ENCODE assay signal across 22 cellular contexts in the genomic region with DNA sequence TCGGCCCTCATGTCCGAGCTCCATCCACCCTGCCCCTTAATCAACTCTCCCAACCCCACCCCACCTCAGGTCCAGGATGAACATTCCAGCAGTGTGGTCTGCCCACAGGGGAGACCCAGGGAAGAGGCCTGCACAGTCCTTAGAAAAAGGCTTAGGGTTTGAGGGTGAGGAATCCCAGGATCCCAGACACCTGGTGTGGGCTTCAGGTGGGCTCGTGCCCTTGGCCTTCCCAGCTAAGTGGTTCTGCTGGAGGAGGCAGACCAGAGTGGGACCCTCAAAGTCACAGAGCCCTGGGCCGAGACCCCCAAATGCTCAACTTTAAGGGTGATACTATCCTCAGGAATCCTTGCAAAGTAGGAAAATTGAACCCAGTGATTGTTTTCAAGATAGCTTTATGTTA. TPM values are rescaled to one million over a fixed set of nuclear protein-coding genes. Genes with fewer than 3 reads are reported as not detected.
DNase-seq lines count a peak whose midpoint lies in the region; ATAC-seq, FAIRE-seq and TF ChIP-seq lines count a peak whose summit lies in the region.
"Had no signal": no experiment of that assay in that cellular context is flagged by ENCODE, and none has a peak within 500 bp of the region (broad histone marks: within the 10 kb centered on the region; RNA-seq: fewer than 3 reads in every experiment).

No MANE protein-coding gene starts in this region.

- CTCF ChIA-PET in HepG2 (lab: Yijun Ruan, JAX; ENCODE audit: low intra/inter-chr PET ratio, low total read pairs), result no interaction called here

- H3K27me3 ChIP-seq in HepG2 (ENCODE audit: control insufficient read depth in 1 of 2, insufficient read depth in 2 of 2, low read length in 2 of 2) (peaks cover 2 to 27% of the 10 kb centered on the region in 2 experiments), right lobe of liver (no peaks in the 10 kb centered on the region), esophagus muscularis mucosa (peaks cover 0 to 15% (median 0%) of the 10 kb centered on the region in 4 donors), osteoblast (ENCODE audit: insufficient read depth, low read length) (peaks cover 11% of the 10 kb centered on the region), vagina (no peaks in the 10 kb centered on the region)

- TF ChIP-seq POLR2A in HepG2 (IDR thresholded peaks at IDR 0.05; ENCODE audit: insufficient read depth in 1 of 2, low read depth in 2 of 2, low read length in 2 of 2) (no peak), right lobe of liver (IDR thresholded peaks at IDR 0.05) (no peak), esophagus muscularis mucosa (IDR thresholded peaks at IDR 0.05; ENCODE audit: low read depth) (no peak), vagina (IDR thresholded peaks at IDR 0.05) (no peak)

- H3K36me3 ChIP-seq in HepG2 (replicated peaks in 1 of 2; ENCODE audit: control insufficient read depth in 1 of 2, insufficient read depth in 2 of 2, low read length in 2 of 2) (no peaks in the 10 kb centered on the region), right lobe of liver (no peaks in the 10 kb centered on the region), esophagus muscularis mucosa (no peaks in the 10 kb centered on the region), osteoblast (ENCODE audit: insufficient read depth, low read length) (no peaks in the 10 kb centered on the region), vagina (no peaks in the 10 kb centered on the region)

- H3K4me3 ChIP-seq in HepG2 (replicated peaks in 1 of 3; ENCODE audit: insufficient read depth in 1 of 3, low read depth in 2 of 3, low read length in 3 of 3), result no peak overlapping the region
- H3K4me3 ChIP-seq in right lobe of liver, result no peak overlapping the region
- H3K4me3 ChIP-seq in esophagus muscularis mucosa, result no peak overlapping the region
- H3K4me3 ChIP-seq in osteoblast (ENCODE audit: insufficient read depth, low read length), result no peak overlapping the region
- no peak overlapping the region for H3K4me3 ChIP-seq in vagina
- H3K4me3 ChIP-seq: A549, GM23248 had no signal

- no TSS peak for BruUV-seq in HepG2 (replicated peaks; lab: Mats Ljungman, UMichigan)

- in situ Hi-C loops in HepG2 (cut with HindIII; ENCODE audit: extremely low pct_ligation_motif_present, low pct_unique_long_range_greater_than_20kb), result no loop called here

- H3K4me1 ChIP-seq in HepG2 (ENCODE audit: insufficient read depth, low read length), result peaks cover 68% of the 10 kb centered on the region
- no peaks in the 10 kb centered on the region for H3K4me1 ChIP-seq in right lobe of liver
- H3K4me1 ChIP-seq in esophagus muscularis mucosa, result peaks cover 5 to 10% (median 8%) of the 10 kb centered on the region in 4 donors
- peaks cover 6% of the 10 kb centered on the region for H3K4me1 ChIP-seq in osteoblast (ENCODE audit: insufficient read depth, low read length)
- peaks cover 11% of the 10 kb centered on the region for H3K4me1 ChIP-seq in vagina

- POLR2A ChIA-PET in HepG2 (lab: Yijun Ruan, JAX), result interaction anchor here (1.2 kb wide), 1 partner anchor 28 kb away, joined by 3 read pairs; no protein-coding TSS in a partner anchor

- H3K79me2 ChIP-seq in HepG2 (ENCODE audit: insufficient read depth, low read length) (no peaks in the 10 kb centered on the region), osteoblast (ENCODE audit: insufficient read depth, low read length) (no peaks in the 10 kb centered on the region)

- 16% methylated on average over 3 of the region's 4 CpGs for WGBS in HepG2 (ENCODE audit: low lambda C conversion rate)
- 75% methylated on average over 3 of the region's 4 CpGs for WGBS in right lobe of liver (ENCODE audit: insufficient coverage, low coverage, low lambda C conversion rate, missing lambda C conversion rate)
- 96% methylated on average over 4 of the region's 4 CpGs for WGBS in esophagus muscularis mucosa

- TF ChIP-seq EP300 in HepG2 (IDR thresholded peaks at IDR 0.05; ENCODE audit: low read depth in 2 of 2, low read length in 2 of 2), result no peak
- no peak for TF ChIP-seq EP300 in HepG2 (CRISPR knock-in tag; IDR thresholded peaks at IDR 0.05; ENCODE audit: borderline replicate concordance)
- TF ChIP-seq EP300 in esophagus muscularis mucosa (IDR thresholded peaks at IDR 0.05), result no peak

- TF ChIP-seq RAD21 in HepG2 (CRISPR knock-in tag; IDR thresholded peaks at IDR 0.05), result no peak

- H4K20me1 ChIP-seq in HepG2 (ENCODE audit: insufficient read depth, low read length), result no peaks in the 10 kb centered on the region
- H4K20me1 ChIP-seq in osteoblast (ENCODE audit: insufficient read depth, low read length), result no peaks in the 10 kb centered on the region

- TF ChIP-seq CTCF in HepG2 (CRISPR knock-in tag; IDR thresholded peaks at IDR 0.05), result no peak
- no peak for TF ChIP-seq CTCF in right lobe of liver (IDR thresholded peaks at IDR 0.05)
- no peak for TF ChIP-seq CTCF in esophagus muscularis mucosa (IDR thresholded peaks at IDR 0.05)
- no peak for TF ChIP-seq CTCF in osteoblast (IDR thresholded peaks at IDR 0.05; ENCODE audit: extremely low read depth, low read depth, low read length)
- TF ChIP-seq CTCF in vagina (IDR thresholded peaks at IDR 0.05), result no peak

- no peak for FAIRE-seq in HepG2 (lab: Jason Lieb, UNC)
- FAIRE-seq: A549, D721Med, G401.6, GM12891, H54, HTR-8/SVneo had no signal

- H2AFZ ChIP-seq in HepG2 (ENCODE audit: low read length), result no peak overlapping the region
- no peak overlapping the region for H2AFZ ChIP-seq in osteoblast (ENCODE audit: low read length)
- H2AFZ ChIP-seq: GM23248 had no signal

- no peak overlapping the region for H3K9ac ChIP-seq in HepG2 (ENCODE audit: insufficient read depth, low read depth, low read length)
- H3K9ac ChIP-seq: GM23248 had no signal

- H3K4me2 ChIP-seq in HepG2 (ENCODE audit: low read depth, low read length), result no peak overlapping the region; the same call in 1 of the 2 replicates
- H3K4me2 ChIP-seq in osteoblast (ENCODE audit: insufficient read depth, low read length), result no peak overlapping the region
- H3K4me2 ChIP-seq: A549 had no signal

- intact Hi-C loops in HepG2 (cut with micrococcal nuclease; ENCODE audit: unreplicated experiment) (no loop called here), right lobe of liver (cut with DNase I) (no loop called here), esophagus muscularis mucosa (cut with DNase I) (no loop called here), vagina (cut with DNase I) (no loop called here)

- H3K27ac ChIP-seq in HepG2 (ENCODE audit: extremely low read length, insufficient read depth, low read length), result no peak overlapping the region
- no peak overlapping the region for H3K27ac ChIP-seq in right lobe of liver
- H3K27ac ChIP-seq in esophagus muscularis mucosa (replicated peaks in 1 of 4), result no peak overlapping the region
- no peak overlapping the region for H3K27ac ChIP-seq in osteoblast (ENCODE audit: low read depth, low read length)
- H3K27ac ChIP-seq in vagina, result no peak overlapping the region
- H3K27ac ChIP-seq: 22Rv1, A549, C4-2B, GM23248 had no signal

- ATAC-seq in HepG2 (no peak), right lobe of liver (no peak), GM18858 (IDR thresholded peaks at IDR 0.05; ENCODE audit: unreplicated experiment) (no peak)
- ATAC-seq: A549, HCT116 had no signal

- no peak for DNase-seq in HepG2 (ENCODE audit: low spot score)
- no peak for DNase-seq in right lobe of liver
- peak; percentile 53 for DNase-seq in esophagus muscularis mucosa (ENCODE audit: extremely low spot score)
- DNase-seq in osteoblast (ENCODE audit: insufficient read length, low spot score, missing footprints), result peak; percentile 63
- peak; percentile 69 to 82 for DNase-seq in vagina (ENCODE audit: extremely low spot score in 2 of 2)
- DNase-seq in dermis blood vessel endothelial cell, result no peak
- DNase-seq in activated effector memory CD4-positive, alpha-beta T cell treated with anti-CD3 and anti-CD28 coated beads, Interleukin-2, amount 50 U/mL, for 16 hours, result no peak
- DNase-seq: AML-193; Caco-2; CD4-positive, alpha-beta T cell; GM23248; HFFc6 had no signal

- peaks cover 10% of the 10 kb centered on the region for H3K9me3 ChIP-seq in HepG2 (ENCODE audit: low read length)
- no peaks in the 10 kb centered on the region for H3K9me3 ChIP-seq in right lobe of liver
- H3K9me3 ChIP-seq in esophagus muscularis mucosa, result peaks cover 0 to 5% (median 0%) of the 10 kb centered on the region in 4 donors
- peaks cover 11% of the 10 kb centered on the region for H3K9me3 ChIP-seq in osteoblast (ENCODE audit: low read depth, low read length)
- H3K9me3 ChIP-seq in vagina, result no peaks in the 10 kb centered on the region

TF ChIP-seq in HepG2, 621 proteins besides CTCF, POLR2A, EP300 and RAD21:
- TF ChIP-seq TEAD3 (CRISPR knock-in tag; optimal IDR thresholded peaks at IDR 0.05; ENCODE audit: borderline replicate concordance), result peak; percentile 25
- TF ChIP-seq MXD4 (CRISPR knock-in tag; IDR thresholded peaks at IDR 0.05), result no peak

RNA-seq across cellular contexts. Expression of gene PPP2R5C, which starts 25.4 kb away (rescaled TPM):
- total RNA-seq in HepG2 (2016; rRNA removed; fragmentation: Illumina TruSeq; extraction: Trizol) (74.3 and 94.8 TPM in 2 replicates), right lobe of liver (10 to 100 TPM; 44.9 to 74.5 (median 55.3) TPM), esophagus muscularis mucosa (100 to 1,000 TPM; 103 to 142 (median 131) TPM), osteoblast (101 and 111 TPM in 2 replicates), vagina (88.1 TPM), dermis blood vessel endothelial cell (80.8 and 88.9 TPM in 2 replicates)
- total RNA-seq in HepG2 (2016; cell fraction: cytosol; rRNA removed; fragmentation: Illumina TruSeq; extraction: Trizol; ENCODE audit: low read depth), result 82.8 and 86.5 TPM in 2 replicates
- 71.4 and 92.2 TPM in 2 replicates for total RNA-seq in HepG2 (2016; cell fraction: insoluble cytoplasmic fraction; rRNA removed; fragmentation: Illumina TruSeq; extraction: Trizol)
- 125 and 142 TPM in 2 replicates for total RNA-seq in HepG2 (2016; cell fraction: membrane; rRNA removed; fragmentation: Illumina TruSeq; extraction: Trizol)
- 51.6 and 56.6 TPM in 2 replicates for total RNA-seq in HepG2 (2016; cell fraction: nucleus; rRNA removed; fragmentation: Illumina TruSeq; extraction: Trizol)
- 68.1 and 78.5 TPM in 2 replicates for polyA plus RNA-seq in HepG2 (2011; rRNA removed)
- polyA plus RNA-seq in HepG2 (2011; cell fraction: cytosol; rRNA removed), result 38.4 and 55.1 TPM in 2 replicates
- polyA plus RNA-seq in HepG2 (2011; cell fraction: nucleus; rRNA removed), result 57.2 and 60.5 TPM in 2 replicates
- 61.1 and 92.0 TPM in 2 replicates for polyA plus RNA-seq in HepG2 (2012)
- 97.1 and 105 TPM in 2 replicates for polyA plus RNA-seq in HepG2 (2016; cell fraction: cytosol; fragmentation: Illumina TruSeq; extraction: Trizol; ENCODE audit: low read depth)
- polyA plus RNA-seq in HepG2 (2016; cell fraction: insoluble cytoplasmic fraction; fragmentation: Illumina TruSeq; extraction: Trizol; ENCODE audit: low read depth), result 87.9 and 89.9 TPM in 2 replicates
- polyA plus RNA-seq in HepG2 (2016; cell fraction: membrane; fragmentation: Illumina TruSeq; extraction: Trizol; ENCODE audit: low read depth), result 110 and 121 TPM in 2 replicates
- polyA plus RNA-seq in HepG2 (2016; cell fraction: nucleus; fragmentation: Illumina TruSeq; extraction: Trizol; ENCODE audit: insufficient read depth, low read depth), result 63.8 and 64.0 TPM in 2 replicates
- 69.0 and 106 TPM in 2 replicates for polyA minus RNA-seq in HepG2 (2011; rRNA and poly(A)+ RNA removed; ENCODE audit: low replicate concordance)
- 67.1 and 70.9 TPM in 2 replicates for polyA minus RNA-seq in HepG2 (2011; cell fraction: cytosol; rRNA and poly(A)+ RNA removed)
- polyA minus RNA-seq in HepG2 (2011; cell fraction: nucleus; rRNA and poly(A)+ RNA removed), result 110 and 115 TPM in 2 replicates

Comparison
In these comparisons a context has a peak if more than half of its experiments do, and no peak if none do; other contexts are left out.
1. DNase-seq: peak in esophagus muscularis mucosa (single experiment), osteoblast (single experiment) and vagina (2 of 2); none in HepG2 (single experiment), right lobe of liver (0 of 3), dermis blood vessel endothelial cell (single experiment) and activated effector memory CD4-positive, alpha-beta T cell treated with anti-CD3 and anti-CD28 coated beads, Interleukin-2, amount 50 U/mL, for 16 hours (single experiment).